8 cellular contexts compared by ENCODE assay signal in the genomic region with DNA sequence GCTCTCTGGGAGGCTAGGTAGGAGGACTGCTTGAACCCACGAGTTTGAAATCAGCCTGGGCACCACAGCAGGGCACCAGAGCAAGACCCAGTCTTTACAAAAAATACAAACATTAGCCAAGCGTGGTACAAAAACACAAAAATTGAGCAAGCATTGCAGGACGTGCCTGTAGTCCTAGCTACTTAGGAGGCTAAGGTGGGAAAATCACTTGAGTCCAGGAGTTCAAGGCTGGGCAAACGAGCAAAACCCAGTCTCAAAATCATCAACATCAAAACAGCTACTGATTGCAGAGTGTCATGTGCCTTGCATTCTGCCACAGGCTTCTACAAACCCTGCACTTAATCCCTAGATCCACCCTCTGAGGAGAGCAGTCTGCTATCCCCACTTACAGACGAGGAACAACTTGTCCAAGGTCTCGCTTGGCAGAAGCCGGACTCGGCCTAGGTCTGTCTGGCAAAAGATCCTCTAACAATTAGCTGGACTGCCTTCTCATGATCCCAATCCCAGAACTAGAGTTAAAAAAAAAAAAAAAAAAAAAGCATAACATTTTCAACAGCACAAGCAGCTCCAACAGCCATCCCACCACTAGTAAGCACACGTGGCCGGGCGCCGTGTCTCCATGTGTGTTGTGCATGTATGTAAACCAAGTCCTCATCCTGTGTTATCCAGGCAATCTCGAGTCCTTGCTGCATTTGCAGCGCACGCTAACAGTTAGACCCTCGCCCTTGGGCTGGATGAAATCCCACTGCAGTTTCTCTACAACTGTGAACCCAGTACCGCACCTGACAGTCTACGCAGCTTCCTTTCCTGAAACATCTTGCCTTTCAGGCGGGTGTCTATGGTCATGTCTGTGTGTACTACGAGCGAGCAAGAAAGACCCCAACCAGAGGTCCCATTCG. TPM values are rescaled to one million over a fixed set of nuclear protein-coding genes. Genes with fewer than 3 reads are reported as not detected.
A peak's percentile ranks its signal among the peaks of the same experiment; 100 is the strongest.
DNase-seq lines count a peak whose midpoint lies in the region; FAIRE-seq and TF ChIP-seq lines count a peak whose summit lies in the region.

No MANE protein-coding gene starts in this region.

- H3K9ac ChIP-seq in mesendoderm (ENCODE audit: low read length) = peak overlapping the region; percentile 99

- no peaks in the 10 kb centered on the region for H3K27me3 ChIP-seq in left ventricle myocardium inferior (ENCODE audit: low read depth)
- H3K27me3 ChIP-seq in mesendoderm (ENCODE audit: insufficient read depth, low read length, poor library complexity) = no peaks in the 10 kb centered on the region
- H3K27me3 ChIP-seq in vagina = no peaks in the 10 kb centered on the region

- H3K4ac ChIP-seq in mesendoderm (ENCODE audit: low read depth, low read length) = no peak overlapping the region

- DNase-seq in left ventricle myocardium inferior (no peak), cardiac septum (ENCODE audit: low spot score) (no peak), astrocyte of the spinal cord (ENCODE audit: low read depth, low spot score) (no peak), mesendoderm (no peak), vagina (ENCODE audit: extremely low spot score in 2 of 2) (no peak), frontal cortex (ENCODE audit: low spot score in 2 of 2) (no peak), NCI-H2029 treated with DMSO at 0.1 percent for 48 hours (lab: John Stamatoyannopoulos, UW) (no peak), DMS79 (lab: John Stamatoyannopoulos, UW) (no peak)

- H2BK15ac ChIP-seq in mesendoderm (replicated peaks; ENCODE audit: low read depth) = no peak overlapping the region

- H3K36me3 ChIP-seq in left ventricle myocardium inferior (no peaks in the 10 kb centered on the region), mesendoderm (ENCODE audit: control insufficient read depth, insufficient read depth, low read length) (no peaks in the 10 kb centered on the region), vagina (no peaks in the 10 kb centered on the region)

- intact Hi-C loops in left ventricle myocardium inferior (cut with micrococcal nuclease) (no loop called here), cardiac septum (cut with DNase I) (no loop called here), vagina (cut with DNase I) (no loop called here)

- H3K4me1 ChIP-seq in left ventricle myocardium inferior (peaks cover 76% of the 10 kb centered on the region), mesendoderm (ENCODE audit: control insufficient read depth, low read depth, low read length) (peaks cover 7% of the 10 kb centered on the region), vagina (peaks cover 70% of the 10 kb centered on the region)

- no peak overlapping the region for H4K8ac ChIP-seq in mesendoderm (ENCODE audit: low read depth, low read length)

- H2BK5ac ChIP-seq in mesendoderm (ENCODE audit: low read length) = no peak overlapping the region

- H3K56ac ChIP-seq in mesendoderm (ENCODE audit: low read length) = peak overlapping the region; percentile 99

- H3K79me2 ChIP-seq in mesendoderm (ENCODE audit: control insufficient read depth, insufficient read depth, low read length) = peaks cover 61% of the 10 kb centered on the region

- H3K4me3 ChIP-seq in left ventricle myocardium inferior = peak overlapping the region; percentile 99
- peak overlapping the region; percentile 83 for H3K4me3 ChIP-seq in astrocyte of the spinal cord (ENCODE audit: low read depth, low read length)
- no peak overlapping the region for H3K4me3 ChIP-seq in mesendoderm (ENCODE audit: low read length)
- H3K4me3 ChIP-seq in vagina = peak overlapping the region; percentile 70 to 95

- no CpG with 5 or more reads among the region's 22 CpGs for WGBS in mesendoderm (ENCODE audit: extremely low coverage, insufficient coverage, low lambda C conversion rate)

- no peak overlapping the region for H3K23ac ChIP-seq in mesendoderm (ENCODE audit: low read length)

- H3K9me3 ChIP-seq in left ventricle myocardium inferior (replicated peaks) (no peaks in the 10 kb centered on the region), vagina (no peaks in the 10 kb centered on the region)

- H2AK5ac ChIP-seq in mesendoderm (ENCODE audit: low read length) = no peak overlapping the region

- peaks cover 32% of the 10 kb centered on the region for H3K79me1 ChIP-seq in mesendoderm (ENCODE audit: low read length)

- H3K18ac ChIP-seq in mesendoderm (ENCODE audit: low read length) = no peak overlapping the region

- FAIRE-seq in frontal cortex (lab: Jason Lieb, UNC) = no peak

- no peak for TF ChIP-seq POLR2A in vagina (IDR thresholded peaks at IDR 0.05)

- H3K4me2 ChIP-seq in mesendoderm (ENCODE audit: low read length) = peak overlapping the region; percentile 91

- in situ Hi-C loops in astrocyte of the spinal cord (cut with HindIII; ENCODE audit: low sequenced_read_pairs) = no loop called here

- no peak overlapping the region for H2BK120ac ChIP-seq in mesendoderm (ENCODE audit: low read depth, low read length)

- peak overlapping the region; percentile 90 for H3K27ac ChIP-seq in left ventricle myocardium inferior (replicated peaks)
- no peak overlapping the region for H3K27ac ChIP-seq in mesendoderm (ENCODE audit: low read depth, low read length)
- H3K27ac ChIP-seq in vagina = no peak overlapping the region

- no peak overlapping the region for H4K5ac ChIP-seq in mesendoderm (ENCODE audit: low read length)

- no peak for TF ChIP-seq CTCF in left ventricle myocardium inferior (IDR thresholded peaks at IDR 0.05; ENCODE audit: borderline replicate concordance)
- no peak for TF ChIP-seq CTCF in astrocyte of the spinal cord (IDR thresholded peaks at IDR 0.05; ENCODE audit: low read depth, low read length)
- no peak for TF ChIP-seq CTCF in vagina (IDR thresholded peaks at IDR 0.05)

RNA-seq across cellular contexts. Expression of a gene that starts 2.0 kb away (rescaled TPM):
- total RNA-seq in left ventricle myocardium inferior = 39.8 TPM
- total RNA-seq in cardiac septum = 43.0 TPM
- polyA plus RNA-seq in mesendoderm (2013, experiment 1 of 2) = 33.8 TPM
- polyA plus RNA-seq in mesendoderm (2013, experiment 2 of 2) = 34.7 TPM
- 30.4 TPM for total RNA-seq in vagina
- 11.0 TPM for total RNA-seq in frontal cortex

RNA-seq across cellular contexts. Expression of a gene that starts 23.1 kb away (rescaled TPM):
- total RNA-seq in left ventricle myocardium inferior = 29.0 TPM
- total RNA-seq in cardiac septum = 24.6 TPM
- 45.8 TPM for polyA plus RNA-seq in mesendoderm (2013, experiment 1 of 2)
- 45.6 TPM for polyA plus RNA-seq in mesendoderm (2013, experiment 2 of 2)
- total RNA-seq in vagina = 29.5 TPM
- 28.9 TPM for total RNA-seq in frontal cortex

RNA-seq across cellular contexts. Expression of a gene that starts 27.0 kb away (rescaled TPM):
- total RNA-seq in left ventricle myocardium inferior (3.0 TPM), cardiac septum (8.8 TPM), vagina (10.1 TPM), frontal cortex (81.1 TPM)
- polyA plus RNA-seq in mesendoderm (2013, experiment 1 of 2) = 11.0 TPM
- polyA plus RNA-seq in mesendoderm (2013, experiment 2 of 2) = 10.9 TPM

RNA-seq across cellular contexts. Expression of a gene that starts 28.2 kb away (rescaled TPM):
- total RNA-seq in left ventricle myocardium inferior = 2.1 TPM
- total RNA-seq in cardiac septum = 1.6 TPM
- polyA plus RNA-seq in mesendoderm (2013, experiment 1 of 2) = 1.3 TPM
- 1.1 TPM for polyA plus RNA-seq in mesendoderm (2013, experiment 2 of 2)
- total RNA-seq in vagina = 2.9 TPM
- total RNA-seq in frontal cortex = 0.82 TPM

RNA-seq across cellular contexts. Expression of a gene that starts 47.5 kb away (rescaled TPM):
- total RNA-seq in left ventricle myocardium inferior = 1.1 TPM
- total RNA-seq in cardiac septum = 3.7 TPM
- polyA plus RNA-seq in mesendoderm (2013, experiment 1 of 2) = 0.15 TPM
- polyA plus RNA-seq in mesendoderm (2013, experiment 2 of 2) = 0.22 TPM
- 4.4 TPM for total RNA-seq in vagina
- 0.41 TPM for total RNA-seq in frontal cortex
